8 cellular contexts compared by ENCODE assay signal in genomic region chr12:109098142-109098652, GRCh38. TPM values are rescaled to one million over a fixed set of nuclear protein-coding genes. Genes with fewer than 3 reads are reported as not detected.
DNase-seq lines count a peak whose midpoint lies in the region; ATAC-seq and TF ChIP-seq lines count a peak whose summit lies in the region.

No MANE protein-coding gene starts in this region.

- H3K4me1 ChIP-seq in cardiac muscle cell (ENCODE audit: low read depth): peaks cover 10% of the 10 kb centered on the region

- CTCF ChIA-PET in CD4-positive, alpha-beta T cell (lab: Charles Lee): interaction anchor here (5.4 kb wide), 1 partner anchor 14 kb away, joined by 28 read pairs; no protein-coding TSS in a partner anchor

- peaks cover 31% of the 10 kb centered on the region for H3K36me3 Mint-ChIP-seq in CD4-positive, alpha-beta T cell (ENCODE audit: low read depth)
- H3K36me3 Mint-ChIP-seq in activated T-helper 17 cell treated with anti-CD3 and anti-CD28 coated beads, Interleukin-2, amount 50 U/mL, for 72 hours (ENCODE audit: low read depth): peaks cover 50% of the 10 kb centered on the region
- H3K36me3 Mint-ChIP-seq in progenitor cell of endocrine pancreas (ENCODE audit: insufficient read depth): peaks cover 16% of the 10 kb centered on the region

- H3K36me3 ChIP-seq in cardiac muscle cell: peaks cover 20% of the 10 kb centered on the region

- no peaks in the 10 kb centered on the region for H3K27me3 ChIP-seq in CD4-positive, alpha-beta T cell (ENCODE audit: control insufficient read depth, insufficient read depth, low read length)
- no peaks in the 10 kb centered on the region for H3K27me3 ChIP-seq in cardiac muscle cell

- H3K4me3 Mint-ChIP-seq in CD4-positive, alpha-beta T cell: peak overlapping the region; percentile 94
- peak overlapping the region; percentile 89 for H3K4me3 Mint-ChIP-seq in activated T-helper 17 cell treated with anti-CD3 and anti-CD28 coated beads, Interleukin-2, amount 50 U/mL, for 72 hours
- peak overlapping the region; percentile 93 for H3K4me3 Mint-ChIP-seq in progenitor cell of endocrine pancreas (ENCODE audit: low read depth)

- peaks cover 45% of the 10 kb centered on the region for H3K4me1 Mint-ChIP-seq in CD4-positive, alpha-beta T cell (ENCODE audit: low read depth)
- peaks cover 18% of the 10 kb centered on the region for H3K4me1 Mint-ChIP-seq in activated T-helper 17 cell treated with anti-CD3 and anti-CD28 coated beads, Interleukin-2, amount 50 U/mL, for 72 hours
- peaks cover 12% of the 10 kb centered on the region for H3K4me1 Mint-ChIP-seq in progenitor cell of endocrine pancreas (ENCODE audit: low read depth)

- POLR2A ChIA-PET in CD4-positive, alpha-beta T cell (lab: Charles Lee): interaction anchor here (1.0 to 2.7 kb wide), 4 partner anchors 13 to 537 kb away, joined by 3 to 10 read pairs (median 8); partner anchors contain the start of genes SART3 and USP30

- H3K9me3 Mint-ChIP-seq in CD4-positive, alpha-beta T cell: no peaks in the 10 kb centered on the region
- no peaks in the 10 kb centered on the region for H3K9me3 Mint-ChIP-seq in activated T-helper 17 cell treated with anti-CD3 and anti-CD28 coated beads, Interleukin-2, amount 50 U/mL, for 72 hours
- H3K9me3 Mint-ChIP-seq in progenitor cell of endocrine pancreas (ENCODE audit: low read depth): no peaks in the 10 kb centered on the region

- peak overlapping the region; percentile 43 for H3K27ac ChIP-seq in CD4-positive, alpha-beta T cell (ENCODE audit: low read depth, low read length)
- peak overlapping the region; percentile 74 for H3K27ac ChIP-seq in cardiac muscle cell

- peak in 2 of 10 experiments; percentile 22 to 33 for DNase-seq in CD4-positive, alpha-beta T cell
- DNase-seq in cardiac muscle cell (ENCODE audit: low read depth in 1 of 2, low spot score in 1 of 2) (peak; percentile 86), progenitor cell of endocrine pancreas (ENCODE audit: low spot score, unreplicated experiment) (no peak), SKM-1 (lab: John Stamatoyannopoulos, UW; ENCODE audit: unreplicated experiment) (no peak), NAMALWA (ENCODE audit: low spot score) (no peak)

- ATAC-seq in CD4-positive, alpha-beta T cell (ENCODE audit: poor library complexity): peak; percentile 13
- ATAC-seq in GM19452 (IDR thresholded peaks at IDR 0.05; ENCODE audit: unreplicated experiment) (peak; percentile 28), HG03457 (IDR thresholded peaks at IDR 0.05; ENCODE audit: unreplicated experiment) (peak; percentile 9)
- peak; percentile 22 for ATAC-seq in activated T-helper 17 cell treated with anti-CD3 and anti-CD28 coated beads, Interleukin-2, amount 50 U/mL, for 72 hours (replicated peaks)

- TF ChIP-seq CTCF in CD4-positive, alpha-beta T cell (IDR thresholded peaks at IDR 0.05): no peak
- no peak for TF ChIP-seq CTCF in cardiac muscle cell (IDR thresholded peaks at IDR 0.05; ENCODE audit: low read depth, low read length)
- TF ChIP-seq CTCF in progenitor cell of endocrine pancreas (IDR thresholded peaks at IDR 0.05; ENCODE audit: unreplicated experiment): no peak

- H3K9me3 ChIP-seq in CD4-positive, alpha-beta T cell (ENCODE audit: control insufficient read depth, low read length): no peaks in the 10 kb centered on the region
- no peaks in the 10 kb centered on the region for H3K9me3 ChIP-seq in cardiac muscle cell (ENCODE audit: low read depth)

- intact Hi-C loops in CD4-positive, alpha-beta T cell (cut with DNase I, micrococcal nuclease): loop anchor here (1.0 to 5.0 kb wide), 2 partner anchors 56 to 466 kb away; partner anchors contain the start of gene SELPLG (in 1 of the 2)

- H3K27me3 Mint-ChIP-seq in CD4-positive, alpha-beta T cell: no peaks in the 10 kb centered on the region
- H3K27me3 Mint-ChIP-seq in activated T-helper 17 cell treated with anti-CD3 and anti-CD28 coated beads, Interleukin-2, amount 50 U/mL, for 72 hours: no peaks in the 10 kb centered on the region
- H3K27me3 Mint-ChIP-seq in progenitor cell of endocrine pancreas: no peaks in the 10 kb centered on the region

- peak overlapping the region; percentile 70 for H3K27ac Mint-ChIP-seq in CD4-positive, alpha-beta T cell
- peak overlapping the region; percentile 83 for H3K27ac Mint-ChIP-seq in activated T-helper 17 cell treated with anti-CD3 and anti-CD28 coated beads, Interleukin-2, amount 50 U/mL, for 72 hours
- H3K27ac Mint-ChIP-seq in progenitor cell of endocrine pancreas: peak overlapping the region; percentile 96

- peak overlapping the region; percentile 54 for H3K4me3 ChIP-seq in cardiac muscle cell

RNA-seq across cellular contexts. Expression of gene UNG, which starts 0.8 kb away (rescaled TPM):
- total RNA-seq in CD4-positive, alpha-beta T cell: 1 to 10 TPM; 3.3 to 3.6 TPM
- total RNA-seq in activated T-helper 17 cell treated with anti-CD3 and anti-CD28 coated beads, Interleukin-2, amount 50 U/mL, for 72 hours: 10 to 100 TPM; 48.3 to 85.7 TPM
- total RNA-seq in cardiac muscle cell (133 and 159 TPM in 2 replicates), progenitor cell of endocrine pancreas (81.5 and 84.1 TPM in 2 replicates)
- polyA plus RNA-seq in cardiac muscle cell: 78.5 and 85.7 TPM in 2 replicates

RNA-seq across cellular contexts. Expression of gene ALKBH2, which starts 4.9 kb away (rescaled TPM):
- 10 to 100 TPM; 12.8 to 14.0 TPM for total RNA-seq in CD4-positive, alpha-beta T cell
- 10 to 100 TPM; 16.2 to 25.9 TPM for total RNA-seq in activated T-helper 17 cell treated with anti-CD3 and anti-CD28 coated beads, Interleukin-2, amount 50 U/mL, for 72 hours
- 21.9 and 46.6 TPM in 2 replicates for total RNA-seq in cardiac muscle cell
- 32.7 and 47.6 TPM in 2 replicates for polyA plus RNA-seq in cardiac muscle cell
- total RNA-seq in progenitor cell of endocrine pancreas: 22.0 and 28.9 TPM in 2 replicates

RNA-seq across cellular contexts. Expression of gene ACACB, which starts 18.2 kb away (rescaled TPM):
- 10 to 100 TPM; 30.3 to 32.2 TPM for total RNA-seq in CD4-positive, alpha-beta T cell
- 10 to 100 TPM in 1 of 2 donors, 1 to 10 TPM in 1; 7.4 to 17.3 TPM for total RNA-seq in activated T-helper 17 cell treated with anti-CD3 and anti-CD28 coated beads, Interleukin-2, amount 50 U/mL, for 72 hours
- total RNA-seq in cardiac muscle cell (52.3 and 78.0 TPM in 2 replicates), progenitor cell of endocrine pancreas (38.1 and 47.3 TPM in 2 replicates)
- polyA plus RNA-seq in cardiac muscle cell: 27.8 and 28.9 TPM in 2 replicates

RNA-seq across cellular contexts. Expression of gene USP30, which starts 45.8 kb away (rescaled TPM):
- total RNA-seq in CD4-positive, alpha-beta T cell: 10 to 100 TPM; 21.8 to 23.0 TPM
- total RNA-seq in activated T-helper 17 cell treated with anti-CD3 and anti-CD28 coated beads, Interleukin-2, amount 50 U/mL, for 72 hours: 10 to 100 TPM in 1 of 2 donors, 1 to 10 TPM in 1; 8.5 to 11.6 TPM
- total RNA-seq in cardiac muscle cell: 18.9 and 25.9 TPM in 2 replicates
- 21.0 and 28.7 TPM in 2 replicates for polyA plus RNA-seq in cardiac muscle cell
- total RNA-seq in progenitor cell of endocrine pancreas: 23.0 and 25.9 TPM in 2 replicates

Comparison
In these comparisons a context has a peak if more than half of its experiments do, and no peak if none do; other contexts are left out.
1. DNase-seq: peak in cardiac muscle cell (2 of 2); none in progenitor cell of endocrine pancreas (single experiment), SKM-1 (single experiment) and NAMALWA (single experiment).
2. RNA of gene UNG, which starts 0.8 kb away (total RNA-seq): 133 to 159 TPM in cardiac muscle cell, 48.3 to 85.7 TPM in activated T-helper 17 cell treated with anti-CD3 and anti-CD28 coated beads, Interleukin-2, amount 50 U/mL, for 72 hours and 81.5 to 84.1 TPM in progenitor cell of endocrine pancreas; 3.3 to 3.6 TPM in CD4-positive, alpha-beta T cell; every median in the first group is over 10 times any median in the second.
3. Peak in every context shown above with its lines, with median percentiles within 50 percentile points of each other: ATAC-seq, H3K27ac Mint-ChIP-seq and H3K4me3 Mint-ChIP-seq.